ENCODE assay signal across 1 cellular context in the genomic region with DNA sequence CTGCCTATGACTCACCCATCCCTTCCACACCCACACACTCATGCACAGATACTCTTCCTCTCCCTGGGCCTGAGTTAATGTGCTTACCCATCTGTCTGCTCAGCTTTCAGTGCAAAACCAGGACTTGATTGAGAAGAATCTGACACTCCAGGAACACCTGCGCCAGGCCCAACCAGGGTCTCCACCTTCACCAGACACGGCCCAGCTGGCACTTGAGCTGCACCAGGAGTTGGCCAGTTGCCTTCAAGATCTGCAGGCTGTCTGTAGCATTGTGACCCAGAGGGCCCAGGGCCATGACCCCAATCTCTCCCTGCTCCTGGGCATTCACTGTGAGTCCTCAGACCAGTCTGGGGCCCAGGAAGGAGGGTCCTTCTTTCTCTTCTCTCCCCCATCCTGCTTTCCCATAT.
TF ChIP-seq lines count a peak whose summit lies in the region.

No MANE protein-coding gene starts in this region.

TF ChIP-seq in GM12878, 131 proteins besides CTCF, POLR2A, EP300 and RAD21:
- TF ChIP-seq SRF (IDR thresholded peaks at IDR 0.05; ENCODE audit: low read depth in 2 of 2, low read length in 2 of 2) (no peak), PBX3 (IDR thresholded peaks at IDR 0.05; ENCODE audit: insufficient replicate concordance, low read depth, low read length) (no peak), ZNF687 (IDR thresholded peaks at IDR 0.05) (no peak), NR2C1 (IDR thresholded peaks at IDR 0.05) (no peak), TARDBP (IDR thresholded peaks at IDR 0.05; ENCODE audit: borderline replicate concordance) (no peak), SKIL (IDR thresholded peaks at IDR 0.05; ENCODE audit: low read depth, poor library complexity, severe bottlenecking) (no peak), KDM1A (IDR thresholded peaks at IDR 0.05; ENCODE audit: borderline replicate concordance) (no peak), FOS (IDR thresholded peaks at IDR 0.05; ENCODE audit: borderline replicate concordance, extremely low read depth, insufficient read length) (no peak), ELK1 (IDR thresholded peaks at IDR 0.05; ENCODE audit: low read depth, low read length) (no peak), MTA3 (IDR thresholded peaks at IDR 0.05; ENCODE audit: borderline replicate concordance, low read length) (no peak), NR2F1 (conservative IDR thresholded peaks at IDR 0.05) (no peak), SMARCA5 (IDR thresholded peaks at IDR 0.05) (no peak), IKZF1 (conservative IDR thresholded peaks at IDR 0.05) (no peak)
- TF ChIP-seq, protein P1, sequence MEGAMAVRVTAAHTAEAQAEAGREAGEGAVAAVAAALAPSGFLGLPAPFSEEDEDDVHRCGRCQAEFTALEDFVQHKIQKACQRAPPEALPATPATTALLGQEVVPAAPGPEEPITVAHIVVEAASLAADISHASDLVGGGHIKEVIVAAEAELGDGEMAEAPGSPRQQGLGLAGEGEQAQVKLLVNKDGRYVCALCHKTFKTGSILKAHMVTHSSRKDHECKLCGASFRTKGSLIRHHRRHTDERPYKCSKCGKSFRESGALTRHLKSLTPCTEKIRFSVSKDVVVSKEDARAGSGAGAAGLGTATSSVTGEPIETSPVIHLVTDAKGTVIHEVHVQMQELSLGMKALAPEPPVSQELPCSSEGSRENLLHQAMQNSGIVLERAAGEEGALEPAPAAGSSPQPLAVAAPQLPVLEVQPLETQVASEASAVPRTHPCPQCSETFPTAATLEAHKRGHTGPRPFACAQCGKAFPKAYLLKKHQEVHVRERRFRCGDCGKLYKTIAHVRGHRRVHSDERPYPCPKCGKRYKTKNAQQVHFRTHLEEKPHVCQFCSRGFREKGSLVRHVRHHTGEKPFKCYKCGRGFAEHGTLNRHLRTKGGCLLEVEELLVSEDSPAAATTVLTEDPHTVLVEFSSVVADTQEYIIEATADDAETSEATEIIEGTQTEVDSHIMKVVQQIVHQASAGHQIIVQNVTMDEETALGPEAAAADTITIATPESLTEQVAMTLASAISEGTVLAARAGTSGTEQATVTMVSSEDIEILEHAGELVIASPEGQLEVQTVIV (IDR thresholded peaks at IDR 0.05; ENCODE audit: borderline replicate concordance, partially characterized antibody), result no peak
